In the genomic region with DNA sequence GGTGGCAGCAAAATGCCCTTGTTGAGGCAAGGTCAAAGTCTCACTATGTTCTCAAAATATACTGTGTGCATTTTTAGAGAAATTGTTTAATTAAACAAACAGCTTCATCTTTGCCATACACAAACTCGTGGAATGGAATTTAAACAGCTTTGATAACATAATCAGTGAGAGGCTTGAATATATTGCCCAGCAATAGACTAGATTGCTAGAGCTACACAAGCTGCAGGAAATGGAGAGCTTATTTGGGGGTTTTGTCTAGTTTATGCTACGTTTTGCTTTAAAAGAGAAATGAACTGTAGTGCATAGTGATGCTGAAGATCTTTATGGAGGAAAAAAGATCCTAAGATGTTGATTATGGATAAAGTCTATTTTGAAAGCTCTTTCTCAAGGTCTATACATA, we compare ENCODE assay signal across 1 cellular context.
TF ChIP-seq lines count a peak whose summit lies in the region.

No MANE protein-coding gene starts in this region.

TF ChIP-seq in GM23338, 12 proteins besides CTCF, POLR2A, EP300 and RAD21 (continued from another document):
- no peak for TF ChIP-seq ZNF462 (CRISPR knock-in tag; IDR thresholded peaks at IDR 0.05)
- no peak for TF ChIP-seq ZNF114 (CRISPR knock-in tag; IDR thresholded peaks at IDR 0.05)
